In the genomic region with DNA sequence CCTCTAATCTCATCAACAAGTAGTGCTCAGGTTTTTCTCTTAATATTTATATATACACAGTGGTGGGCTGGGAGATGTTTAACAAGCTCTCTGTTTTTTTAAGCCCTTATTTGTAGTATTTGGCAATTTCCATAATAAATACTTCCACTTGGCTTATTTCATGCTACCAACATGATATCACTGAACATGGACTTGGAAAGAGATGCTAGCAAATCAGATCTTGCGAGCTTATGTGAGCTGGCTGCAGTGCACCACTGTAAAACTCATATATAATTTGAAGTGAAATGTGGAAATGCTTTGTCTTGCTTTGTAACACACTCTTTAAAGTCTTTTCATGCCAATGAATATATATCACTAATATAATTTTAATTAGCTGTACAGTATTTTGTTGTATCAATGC, we compare ENCODE assay signal across 21 cellular contexts.
DNase-seq lines count a peak whose midpoint lies in the region; ATAC-seq and TF ChIP-seq lines count a peak whose summit lies in the region.
"Had no signal": no experiment of that assay in that cellular context is flagged by ENCODE, and none has a peak within 500 bp of the region (broad histone marks: within the 10 kb centered on the region; RNA-seq: fewer than 3 reads in every experiment).

No MANE protein-coding gene starts in this region.

- no peaks in the 10 kb centered on the region for H3K4me1 Mint-ChIP-seq in activated CD4-positive, alpha-beta T cell treated with anti-CD3 and anti-CD28 coated beads for 36 hours
- H3K4me1 Mint-ChIP-seq: B cell had no signal

- no peak overlapping the region for H2AK5ac ChIP-seq in mesenchymal stem cell (ENCODE audit: low read length, severe bottlenecking)

- no peak overlapping the region for H3K4me3 Mint-ChIP-seq in activated CD4-positive, alpha-beta T cell treated with anti-CD3 and anti-CD28 coated beads for 36 hours
- H3K4me3 Mint-ChIP-seq: B cell; CD8-positive, alpha-beta T cell had no signal

- CTCF ChIA-PET in activated CD4-positive, alpha-beta T cell treated with anti-CD3 and anti-CD28 coated beads for 36 hours (lab: Charles Lee) = interaction anchor here (0.7 kb wide), 2 partner anchors 456 to 894 kb away, joined by 3 to 4 read pairs; no protein-coding TSS in a partner anchor

- no peak overlapping the region for H3K18ac ChIP-seq in mesenchymal stem cell (ENCODE audit: low read depth in 1 of 2, low read length in 2 of 2)

- no peaks in the 10 kb centered on the region for H3K9me3 ChIP-seq in mesenchymal stem cell (ENCODE audit: control insufficient read depth, low read length)
- H3K9me3 ChIP-seq: HAP-1 had no signal

- no peak overlapping the region for H4K8ac ChIP-seq in mesenchymal stem cell (ENCODE audit: low read length)

- no peak overlapping the region for H3K4me2 ChIP-seq in mesenchymal stem cell (ENCODE audit: low read length, poor library complexity, severe bottlenecking)

- no peaks in the 10 kb centered on the region for H3K79me1 ChIP-seq in mesenchymal stem cell (replicated peaks; ENCODE audit: low read length, poor library complexity, severe bottlenecking)

- H3K23ac ChIP-seq in mesenchymal stem cell (ENCODE audit: low read length in 2 of 2) = no peak overlapping the region

- in situ Hi-C loops in GM13976 (cut with MboI; ENCODE audit: low sequenced_read_pairs, unreplicated experiment) = no loop called here

- peak; percentile 21 for DNase-seq in AG08396 (ENCODE audit: low spot score)
- peak; percentile 16 for DNase-seq in GM04503 (ENCODE audit: low read depth)
- peak; percentile 80 for DNase-seq in dedifferentiated amniotic fluid mesenchymal stem cell (ENCODE audit: extremely low spot score)
- no peak for DNase-seq in mesenchymal stem cell
- no peak for DNase-seq in NCI-H2081 treated with DMSO at 0.1 percent for 48 hours (lab: John Stamatoyannopoulos, UW)
- no peak for DNase-seq in GM13976 (ENCODE audit: low spot score)
- DNase-seq in activated CD4-positive, alpha-beta T cell treated with anti-CD3 and anti-CD28 coated beads for 36 hours = no peak
- DNase-seq: Calu3; CD8-positive, alpha-beta T cell; NCI-H1417 treated with DMSO at 0.1 percent for 48 hours; NCI-H187 treated with DMSO at 0.1 percent for 48 hours; NCI-H226; NCI-H524 treated with DMSO at 0.1 percent for 48 hours; RPMI8226; SHP77 treated with DMSO at 0.1 percent for 48 hours had no signal

- no peak overlapping the region for H3K14ac ChIP-seq in mesenchymal stem cell (ENCODE audit: low read length in 2 of 2)

- POLR2A ChIA-PET in activated CD4-positive, alpha-beta T cell treated with anti-CD3 and anti-CD28 coated beads for 36 hours (lab: Charles Lee) = no interaction called here

- H3K9me3 Mint-ChIP-seq in activated CD4-positive, alpha-beta T cell treated with anti-CD3 and anti-CD28 coated beads for 36 hours (ENCODE audit: low read depth) = no peaks in the 10 kb centered on the region
- H3K9me3 Mint-ChIP-seq: CD8-positive, alpha-beta T cell had no signal

- no peak overlapping the region for H3K4ac ChIP-seq in mesenchymal stem cell (ENCODE audit: low read depth in 1 of 2, low read length in 2 of 2)

- H3K4me3 ChIP-seq in mesenchymal stem cell (ENCODE audit: insufficient read depth in 1 of 2, low read depth in 1 of 2, low read length in 2 of 2) = no peak overlapping the region
- H3K4me3 ChIP-seq: HAP-1 had no signal

- H3K27me3 ChIP-seq in mesenchymal stem cell (ENCODE audit: control insufficient read depth in 1 of 2, insufficient read depth in 1 of 2, low read length in 2 of 2) = no peaks in the 10 kb centered on the region

- H3K9ac ChIP-seq in mesenchymal stem cell (ENCODE audit: low read length) = peak overlapping the region; percentile 7

- H2BK12ac ChIP-seq in mesenchymal stem cell (ENCODE audit: low read length in 2 of 2) = no peak overlapping the region

- no peak overlapping the region for H4K91ac ChIP-seq in mesenchymal stem cell (ENCODE audit: low read length)

- H2BK120ac ChIP-seq in mesenchymal stem cell (ENCODE audit: low read depth, low read length) = no peak overlapping the region

- no peak overlapping the region for H2BK15ac ChIP-seq in mesenchymal stem cell (ENCODE audit: low read depth, poor library complexity, severe bottlenecking)

- no peaks in the 10 kb centered on the region for H3K36me3 Mint-ChIP-seq in activated CD4-positive, alpha-beta T cell treated with anti-CD3 and anti-CD28 coated beads for 36 hours (ENCODE audit: low read depth)
- H3K36me3 Mint-ChIP-seq: CD8-positive, alpha-beta T cell had no signal

- no peak for ATAC-seq in HG03460 (IDR thresholded peaks at IDR 0.05; ENCODE audit: unreplicated experiment)
- ATAC-seq in activated CD4-positive, alpha-beta T cell treated with anti-CD3 and anti-CD28 coated beads for 36 hours = no peak
- ATAC-seq: CD8-positive, alpha-beta T cell; PC-3; SK-N-SH treated with all-trans-retinoic acid at 6 μM for 48 hours had no signal

- H3K27me3 Mint-ChIP-seq in activated CD4-positive, alpha-beta T cell treated with anti-CD3 and anti-CD28 coated beads for 36 hours = peaks cover 9% of the 10 kb centered on the region

- H2AFZ ChIP-seq in mesenchymal stem cell (ENCODE audit: low read depth, low read length) = no peak overlapping the region

- no peak overlapping the region for H3K27ac Mint-ChIP-seq in activated CD4-positive, alpha-beta T cell treated with anti-CD3 and anti-CD28 coated beads for 36 hours
- H3K27ac Mint-ChIP-seq: B cell; CD8-positive, alpha-beta T cell had no signal

- TF ChIP-seq CTCF in GM13976 (IDR thresholded peaks at IDR 0.05; ENCODE audit: borderline replicate concordance, control extremely low read depth, extremely low read depth, insufficient read depth, missing control alignments) = no peak

- H3K27ac ChIP-seq in mesenchymal stem cell (ENCODE audit: low read length, poor library complexity, severe bottlenecking) = no peak overlapping the region
- H3K27ac ChIP-seq: HL-60 had no signal

- no peaks in the 10 kb centered on the region for H3K4me1 ChIP-seq in mesenchymal stem cell (ENCODE audit: control insufficient read depth, insufficient read depth, low read depth, low read length)
- H3K4me1 ChIP-seq: HAP-1 had no signal

- no peak overlapping the region for H2BK5ac ChIP-seq in mesenchymal stem cell (ENCODE audit: low read depth, low read length, poor library complexity, severe bottlenecking)

- 83% methylated on average over 1 of the region's 1 CpG for WGBS in mesenchymal stem cell

- H3K36me3 ChIP-seq in mesenchymal stem cell (ENCODE audit: control insufficient read depth in 1 of 2, insufficient read depth in 2 of 2, low read depth in 1 of 2, low read length in 2 of 2) = no peaks in the 10 kb centered on the region
- H3K36me3 ChIP-seq: HAP-1 had no signal

- intact Hi-C loops in activated CD4-positive, alpha-beta T cell treated with anti-CD3 and anti-CD28 coated beads for 36 hours (cut with DNase I, micrococcal nuclease) = no loop called here

Comparison
In these comparisons a context has a peak if more than half of its experiments do, and no peak if none do; other contexts are left out.
1. DNase-seq: peak in AG08396 (single experiment), GM04503 (single experiment) and dedifferentiated amniotic fluid mesenchymal stem cell (single experiment); none in mesenchymal stem cell (single experiment), NCI-H2081 treated with DMSO at 0.1 percent for 48 hours (single experiment), GM13976 (single experiment) and activated CD4-positive, alpha-beta T cell treated with anti-CD3 and anti-CD28 coated beads for 36 hours (single experiment).